In the genomic region with DNA sequence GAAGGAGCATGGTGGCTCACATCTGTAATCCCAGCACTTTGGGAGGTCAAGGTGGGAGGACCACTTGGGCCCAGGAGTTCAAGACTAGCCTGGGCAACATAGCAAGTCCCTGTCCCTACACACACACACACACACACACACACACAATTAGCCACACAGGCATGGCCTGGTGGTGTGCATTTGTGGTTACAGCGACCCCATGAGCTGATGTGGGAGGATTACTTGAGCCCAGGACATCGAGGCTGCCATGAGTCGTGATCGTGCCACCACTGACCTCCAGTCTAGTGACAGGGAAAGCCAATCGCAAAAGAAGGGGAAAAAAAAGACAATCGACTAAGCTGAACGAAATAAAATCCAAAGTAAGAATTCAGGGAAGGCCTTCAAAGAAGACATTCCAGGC, we compare ENCODE assay signal across 23 cellular contexts.
DNase-seq lines count a peak whose midpoint lies in the region; ATAC-seq, FAIRE-seq and TF ChIP-seq lines count a peak whose summit lies in the region.
"Had no signal": no experiment of that assay in that cellular context is flagged by ENCODE, and none has a peak within 500 bp of the region (broad histone marks: within the 10 kb centered on the region; RNA-seq: fewer than 3 reads in every experiment).

No MANE protein-coding gene starts in this region.

- H4K12ac ChIP-seq in trophoblast cell (ENCODE audit: low read depth, low read length) = no peak overlapping the region

- H3K4me2 ChIP-seq in HCT116 (ENCODE audit: low read length) (no peak overlapping the region), H1 (ENCODE audit: insufficient read depth in 1 of 2, low read depth in 2 of 2, low read length in 2 of 2) (no peak overlapping the region), trophoblast cell (ENCODE audit: low read length) (no peak overlapping the region), neural progenitor cell (no peak overlapping the region)
- H3K4me2 ChIP-seq: A549; BLaER1 treated with 17β-estradiol and CSF1 and Interleukin-3, amounts not matched to agents 10 nM and 100 nM had no signal

- peak; percentile 44; the same call in 1 of the 2 replicates for ATAC-seq in HCT116
- no peak for ATAC-seq in HG03139 (IDR thresholded peaks at IDR 0.05; ENCODE audit: unreplicated experiment)
- ATAC-seq: A549; CD8-positive, alpha-beta T cell had no signal

- H3K27me3 Mint-ChIP-seq in neural progenitor cell (ENCODE audit: insufficient read depth, low read depth) = peaks cover 3% of the 10 kb centered on the region

- no peak overlapping the region for H2AFZ ChIP-seq in HCT116 (ENCODE audit: low read depth, low read length, poor library complexity, severe bottlenecking)
- no peak overlapping the region for H2AFZ ChIP-seq in H1 (ENCODE audit: low read length)
- no peak overlapping the region for H2AFZ ChIP-seq in trophoblast cell (ENCODE audit: insufficient read depth, low read length, poor library complexity)
- no peak overlapping the region for H2AFZ ChIP-seq in neural progenitor cell (replicated peaks)

- TF ChIP-seq CTCF in HCT116 (IDR thresholded peaks at IDR 0.05 in 2 of 3, conservative IDR thresholded peaks at IDR 0.05 in 1 of 3; ENCODE audit: borderline replicate concordance in 1 of 3, insufficient read depth in 1 of 3, low read depth in 2 of 3, low read length in 2 of 3) (0 out of 6 replicates have a peak, but pooled peaks of 1 of the 3 experiments have one; percentile 2), H1 (IDR thresholded peaks at IDR 0.05; ENCODE audit: control extremely low read depth in 1 of 3, insufficient read depth in 1 of 3, low read depth in 1 of 3, low read length in 3 of 3) (peak in 2 of 3 experiments; percentile 4 to 8; a peak in 1 of 4 replicates), neural progenitor cell (IDR thresholded peaks at IDR 0.05) (no peak)

- H3K27me3 ChIP-seq in HCT116 (ENCODE audit: insufficient read depth, low read length) (no peaks in the 10 kb centered on the region), H1 (replicated peaks in 1 of 4; ENCODE audit: control insufficient read depth in 3 of 4, extremely low read depth in 1 of 4, insufficient read depth in 3 of 4, low read length in 3 of 4) (no peaks in the 10 kb centered on the region), trophoblast cell (ENCODE audit: insufficient read depth, low read length) (no peaks in the 10 kb centered on the region), neural progenitor cell (no peaks in the 10 kb centered on the region)
- H3K27me3 ChIP-seq: BLaER1 treated with 17β-estradiol and CSF1 and Interleukin-3, amounts not matched to agents 10 nM and 100 nM had no signal

- TF ChIP-seq EP300 in H1 (IDR thresholded peaks at IDR 0.05; ENCODE audit: borderline replicate concordance in 1 of 2, low read depth in 2 of 2, low read length in 2 of 2) = no peak

- no peak overlapping the region for H4K5ac ChIP-seq in H1 (ENCODE audit: insufficient read length, low read depth, low read length)

- H2AK5ac ChIP-seq in H1 (ENCODE audit: low read depth, low read length) (no peak overlapping the region), trophoblast cell (ENCODE audit: low read length) (no peak overlapping the region)

- H3K9me2 ChIP-seq in HCT116 (ENCODE audit: insufficient read depth) = no peaks in the 10 kb centered on the region

- H3K4me3 Mint-ChIP-seq in neural progenitor cell = no peak overlapping the region
- H3K4me3 Mint-ChIP-seq: B cell; CD4-positive, alpha-beta T cell; CD8-positive, alpha-beta T cell had no signal

- H2BK5ac ChIP-seq in H1 (ENCODE audit: low read depth, low read length) = no peak overlapping the region
- no peak overlapping the region for H2BK5ac ChIP-seq in trophoblast cell (ENCODE audit: low read depth, low read length, poor library complexity)

- H4K20me1 ChIP-seq in HCT116 (ENCODE audit: insufficient read depth) (no peaks in the 10 kb centered on the region), H1 (replicated peaks in 1 of 2; ENCODE audit: control insufficient read depth in 1 of 2, insufficient read depth in 2 of 2, low read length in 2 of 2) (no peaks in the 10 kb centered on the region), neural progenitor cell (ENCODE audit: low read depth) (no peaks in the 10 kb centered on the region)
- H4K20me1 ChIP-seq: BLaER1 treated with 17β-estradiol and CSF1 and Interleukin-3, amounts not matched to agents 10 nM and 100 nM had no signal

- RAD21 ChIA-PET in HCT116 (lab: Charles Lee; ENCODE audit: low non-redundant PET in 1 of 2, low total read pairs in 2 of 2, uncharacterized antibody in 2 of 2, unreplicated experiment in 2 of 2) = no interaction called here

- BruUV-seq in HCT116 (replicated peaks; lab: Mats Ljungman, UMichigan) = no TSS peak

- H3K36me3 Mint-ChIP-seq in neural progenitor cell = no peaks in the 10 kb centered on the region
- H3K36me3 Mint-ChIP-seq: CD8-positive, alpha-beta T cell had no signal

- no peak overlapping the region for H3K14ac ChIP-seq in H1 (ENCODE audit: insufficient read length)
- H3K14ac ChIP-seq in trophoblast cell (ENCODE audit: low read length) = no peak overlapping the region

- H3K23ac ChIP-seq in H1 (ENCODE audit: insufficient read length) = no peak overlapping the region
- H3K23ac ChIP-seq in trophoblast cell (ENCODE audit: low read length) = no peak overlapping the region

- H2BK120ac ChIP-seq in H1 (replicated peaks; ENCODE audit: low read depth, low read length) = no peak overlapping the region
- H2BK120ac ChIP-seq in trophoblast cell (ENCODE audit: insufficient read depth, low read length, poor library complexity) = no peak overlapping the region

- H3K79me1 ChIP-seq in H1 (ENCODE audit: low read depth, low read length) = no peaks in the 10 kb centered on the region; the same call in 1 of the 2 replicates
- no peaks in the 10 kb centered on the region for H3K79me1 ChIP-seq in trophoblast cell (ENCODE audit: low read length)

- no peak overlapping the region for H3K4ac ChIP-seq in H1 (replicated peaks; ENCODE audit: insufficient read length, low read depth, low read length)
- H3K4ac ChIP-seq in trophoblast cell (ENCODE audit: low read depth, low read length) = no peak overlapping the region

- H4K91ac ChIP-seq in H1 (replicated peaks; ENCODE audit: insufficient read length, low read length) (no peak overlapping the region), trophoblast cell (ENCODE audit: low read depth, low read length) (no peak overlapping the region)

- no peak for TF ChIP-seq POLR2A in HCT116 (IDR thresholded peaks at IDR 0.05; ENCODE audit: borderline replicate concordance, extremely low read depth, insufficient read depth, insufficient read length)
- TF ChIP-seq POLR2A in H1 (IDR thresholded peaks at IDR 0.05; ENCODE audit: control extremely low read depth in 1 of 2, low read depth in 2 of 2, low read length in 2 of 2) = no peak

- TF ChIP-seq RAD21 in HCT116 (IDR thresholded peaks at IDR 0.05; ENCODE audit: low read depth) = no peak
- peak in 1 of 2 experiments; percentile 36; a peak in 2 of 4 replicates for TF ChIP-seq RAD21 in H1 (IDR thresholded peaks at IDR 0.05 in 1 of 2, conservative IDR thresholded peaks at IDR 0.05 in 1 of 2; ENCODE audit: low read depth in 2 of 2, low read length in 2 of 2)

- H3K56ac ChIP-seq in H1 (replicated peaks; ENCODE audit: insufficient read length, low read depth, low read length) = no peak overlapping the region

- CTCF ChIA-PET in HCT116 (lab: Charles Lee) = interaction anchor here (0.8 to 2.5 kb wide), 4 partner anchors 9 to 650 kb away, joined by 3 to 12 read pairs (median 3); no protein-coding TSS in a partner anchor
- CTCF ChIA-PET in H1 (lab: Charles Lee; ENCODE audit: partially characterized antibody) = interaction anchor here (1.2 to 1.6 kb wide), 4 partner anchors 9 to 636 kb away, joined by 3 to 7 read pairs (median 4); no protein-coding TSS in a partner anchor

- no peaks in the 10 kb centered on the region for H3K9me3 Mint-ChIP-seq in neural progenitor cell

- H3K18ac ChIP-seq in H1 (ENCODE audit: extremely low read depth, low read length) (no peak overlapping the region), trophoblast cell (ENCODE audit: low read length) (no peak overlapping the region)

- no peak overlapping the region for H3K27ac Mint-ChIP-seq in neural progenitor cell
- H3K27ac Mint-ChIP-seq: B cell; CD4-positive, alpha-beta T cell; CD8-positive, alpha-beta T cell had no signal

- H3K4me1 ChIP-seq in HCT116 (ENCODE audit: control insufficient read depth in 1 of 2, insufficient read depth in 2 of 2, low read length in 2 of 2) (no peaks in the 10 kb centered on the region), H1 (replicated peaks in 1 of 4; ENCODE audit: control insufficient read depth in 3 of 4, insufficient read depth in 4 of 4, low read length in 3 of 4) (no peaks in the 10 kb centered on the region), trophoblast cell (ENCODE audit: control insufficient read depth in 1 of 2, insufficient read depth in 2 of 2, low read length in 2 of 2) (peaks cover 0 to 2% of the 10 kb centered on the region in 2 experiments), neural progenitor cell (no peaks in the 10 kb centered on the region)

- H3K79me2 ChIP-seq in HCT116 (ENCODE audit: insufficient read depth, low read length) (no peaks in the 10 kb centered on the region), H1 (ENCODE audit: control insufficient read depth in 1 of 2, insufficient read depth in 2 of 2, low read length in 2 of 2) (no peaks in the 10 kb centered on the region), trophoblast cell (ENCODE audit: control insufficient read depth, insufficient read depth, low read length, poor library complexity) (no peaks in the 10 kb centered on the region), neural progenitor cell (ENCODE audit: low read depth) (no peaks in the 10 kb centered on the region)

- H3K4me1 Mint-ChIP-seq in neural progenitor cell = no peaks in the 10 kb centered on the region
- H3K4me1 Mint-ChIP-seq: B cell had no signal

- H3K9me3 ChIP-seq in HCT116 (ENCODE audit: control insufficient read depth in 1 of 2, insufficient read depth in 1 of 2, low read depth in 1 of 2, low read length in 2 of 2) (no peaks in the 10 kb centered on the region), H1 (ENCODE audit: insufficient read depth in 2 of 2, low read depth in 1 of 2, low read length in 1 of 2) (peaks cover 0 to 7% of the 10 kb centered on the region in 2 experiments; a peak in 1 of 4 replicates), trophoblast cell (ENCODE audit: insufficient read depth, low read depth, low read length) (peaks cover 3% of the 10 kb centered on the region), neural progenitor cell (ENCODE audit: low read depth) (no peaks in the 10 kb centered on the region)
- H3K9me3 ChIP-seq: Caco-2 had no signal

- POLR2A ChIA-PET in HCT116 (lab: Charles Lee) = no interaction called here
- POLR2A ChIA-PET in H1 (lab: Charles Lee; ENCODE audit: partially characterized antibody) = no interaction called here

- H3K27ac ChIP-seq in HCT116 (ENCODE audit: low read depth, low read length) = no peak overlapping the region
- H3K27ac ChIP-seq in H1 (ENCODE audit: low read depth, low read length) = no peak overlapping the region
- H3K27ac ChIP-seq in trophoblast cell (ENCODE audit: low read depth, low read length) = no peak overlapping the region
- no peak overlapping the region for H3K27ac ChIP-seq in neural progenitor cell
- H3K27ac ChIP-seq: 22Rv1; A549; BLaER1 treated with 17β-estradiol and CSF1 and Interleukin-3, amounts not matched to agents 10 nM and 100 nM; C4-2B had no signal

- H3F3A ChIP-seq in neural progenitor cell (ENCODE audit: low read depth) = no peaks in the 10 kb centered on the region

- 89% methylated on average over 6 of the region's 7 CpGs; no CpG with 5 or more reads in 1 of the 2 experiments for WGBS in H1 (ENCODE audit: extremely low coverage in 1 of 2, insufficient coverage in 1 of 2, insufficient read length in 1 of 2, insufficient replicate concordance in 2 of 2, low coverage in 1 of 2, low lambda C conversion rate in 2 of 2, missing lambda C conversion rate in 1 of 2), 2 experiments
- no CpG with 5 or more reads among the region's 7 CpGs for WGBS in trophoblast cell (ENCODE audit: extremely low coverage, insufficient coverage, insufficient read length)

- H3K23me2 ChIP-seq in H1 (ENCODE audit: low read depth, low read length) = no peaks in the 10 kb centered on the region

- H3K9ac ChIP-seq in HCT116 (ENCODE audit: low read length) (no peak overlapping the region), H1 (replicated peaks in 1 of 4; ENCODE audit: extremely low read depth in 1 of 4, low read depth in 3 of 4, low read length in 3 of 4) (no peak overlapping the region), trophoblast cell (ENCODE audit: low read length) (no peak overlapping the region), neural progenitor cell (no peak overlapping the region)
- H3K9ac ChIP-seq: BLaER1 treated with 17β-estradiol and CSF1 and Interleukin-3, amounts not matched to agents 10 nM and 100 nM had no signal

- H4K8ac ChIP-seq in H1 (ENCODE audit: extremely low read depth, insufficient read depth, low read length) (no peak overlapping the region; the same call in 1 of the 2 replicates), trophoblast cell (ENCODE audit: low read depth, low read length) (no peak overlapping the region)

- H2BK20ac ChIP-seq in H1 (ENCODE audit: low read length) = no peak overlapping the region

- FAIRE-seq in H1 (lab: Jason Lieb, UNC) = no peak
- FAIRE-seq: A549, D721Med, G401.6, GM12891, GM19239 had no signal

- H3K4me3 ChIP-seq in HCT116 (replicated peaks in 1 of 2; ENCODE audit: low read depth in 1 of 2, low read length in 2 of 2) = no peak overlapping the region
- H3K4me3 ChIP-seq in H1 (ENCODE audit: extremely low read depth in 1 of 4, insufficient read depth in 2 of 4, low read depth in 3 of 4, low read length in 4 of 4) = no peak overlapping the region
- peak overlapping the region; percentile 18 for H3K4me3 ChIP-seq in trophoblast cell (ENCODE audit: low read depth, low read length)
- H3K4me3 ChIP-seq in neural progenitor cell = no peak overlapping the region
- H3K4me3 ChIP-seq: A549; BLaER1 treated with 17β-estradiol and CSF1 and Interleukin-3, amounts not matched to agents 10 nM and 100 nM had no signal

- H3K36me3 ChIP-seq in HCT116 (ENCODE audit: control insufficient read depth in 1 of 2, insufficient read depth in 2 of 2, low read length in 2 of 2) (no peaks in the 10 kb centered on the region), H1 (ENCODE audit: control insufficient read depth in 2 of 4, insufficient read depth in 4 of 4, low read length in 3 of 4) (no peaks in the 10 kb centered on the region), trophoblast cell (ENCODE audit: control insufficient read depth in 1 of 2, insufficient read depth in 2 of 2, low read length in 2 of 2) (no peaks in the 10 kb centered on the region), neural progenitor cell (no peaks in the 10 kb centered on the region)
- H3K36me3 ChIP-seq: BLaER1 treated with 17β-estradiol and CSF1 and Interleukin-3, amounts not matched to agents 10 nM and 100 nM had no signal

- H2BK12ac ChIP-seq in H1 (ENCODE audit: low read depth, low read length) (no peak overlapping the region), trophoblast cell (ENCODE audit: low read length) (no peak overlapping the region)

- intact Hi-C loops in HCT116 (cut with micrococcal nuclease) = no loop called here

- DNase-seq in HCT116 (ENCODE audit: low read depth, low spot score) (no peak), H1 (ENCODE audit: low read depth in 1 of 2, low spot score in 2 of 2) (no peak), islet precursor cell (peak; percentile 51), trophoblast cell (no peak), neural progenitor cell (ENCODE audit: low spot score) (no peak)
- no peak for DNase-seq in activated effector memory CD4-positive, alpha-beta T cell treated with Interleukin-2 at 50 U/mL for 16 hours
- DNase-seq: AML-193; Caco-2; Calu3; CD4-positive, alpha-beta T cell; CD8-positive, alpha-beta T cell; DMS79 treated with DMSO at 0.1 percent for 48 hours; GF-D8 had no signal

- H2BK15ac ChIP-seq in H1 (ENCODE audit: low read length) = no peak overlapping the region
